In the genomic region with DNA sequence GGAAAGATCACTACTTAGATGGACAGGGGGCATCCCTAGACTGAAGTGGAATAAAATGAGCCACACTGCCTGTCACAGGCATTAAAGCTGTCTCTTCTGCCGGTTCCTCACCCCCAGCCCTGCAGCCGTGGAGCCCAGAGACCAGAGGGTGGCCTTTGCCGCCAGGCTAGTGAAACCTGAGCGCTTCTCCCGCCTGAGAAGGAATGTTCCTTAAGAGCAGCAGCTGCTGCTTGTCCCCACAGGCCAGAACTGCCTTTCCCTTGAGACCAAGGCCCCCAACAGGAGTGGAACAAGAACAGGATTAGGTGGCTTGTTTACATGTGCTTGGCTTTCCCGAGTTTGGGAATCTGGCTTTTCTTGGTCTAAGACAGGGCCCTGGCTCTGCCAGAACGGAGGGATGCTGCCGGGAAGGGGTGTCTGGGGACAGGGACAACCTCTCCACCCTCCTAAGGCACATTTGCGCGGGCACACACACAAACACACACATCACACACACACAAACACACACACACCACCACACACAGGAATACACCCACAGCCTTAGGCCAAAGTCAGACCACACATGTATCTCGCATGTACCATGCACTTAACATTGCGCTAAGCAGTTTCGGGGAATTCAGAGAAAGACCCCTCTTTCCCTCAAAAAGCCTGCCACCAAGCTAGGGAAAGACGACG, we compare ENCODE assay signal across 12 cellular contexts.
DNase-seq lines count a peak whose midpoint lies in the region; ATAC-seq and TF ChIP-seq lines count a peak whose summit lies in the region.
"Had no signal": no experiment of that assay in that cellular context is flagged by ENCODE, and none has a peak within 500 bp of the region (broad histone marks: within the 10 kb centered on the region; RNA-seq: fewer than 3 reads in every experiment).

No MANE protein-coding gene starts in this region.

- H3F3A ChIP-seq in GM23248 (ENCODE audit: insufficient read depth) = no peaks in the 10 kb centered on the region

- H3K27ac Mint-ChIP-seq in glutamatergic neuron (ENCODE audit: unreplicated experiment) = no peak overlapping the region
- H3K27ac Mint-ChIP-seq: activated CD4-positive, alpha-beta T cell treated with anti-CD3 and anti-CD28 coated beads, Interleukin-2, amount 10 ng/mL, durations not matched to agents 7 days and 5 days; CD4-positive, CD25-positive, alpha-beta regulatory T cell had no signal

- H3K4me3 Mint-ChIP-seq in glutamatergic neuron (ENCODE audit: unreplicated experiment) = peak overlapping the region; percentile 53
- H3K4me3 Mint-ChIP-seq: activated CD4-positive, alpha-beta T cell treated with anti-CD3 and anti-CD28 coated beads, Interleukin-2, amount 10 ng/mL, durations not matched to agents 7 days and 5 days had no signal

- no peak for DNase-seq in GM23248
- peak; percentile 76 for DNase-seq in NCI-H524 treated with DMSO at 0.1 percent for 48 hours (lab: John Stamatoyannopoulos, UW)
- DNase-seq in glutamatergic neuron = peak; percentile 43
- peak; percentile 36 for DNase-seq in posterior vena cava (ENCODE audit: low spot score)
- no peak for DNase-seq in stimulated activated CD4-positive, alpha-beta T cell treated with anti-CD3 and anti-CD28 coated beads, Interleukin-1b, Interleukin-23, amount 100 ng/mL, for 48 hours
- DNase-seq in OCI-M2 (lab: John Stamatoyannopoulos, UW; ENCODE audit: unreplicated experiment) = no peak
- no peak for DNase-seq in HuH-7 (ENCODE audit: low spot score)
- DNase-seq: NCI-H2081 treated with DMSO at 0.1 percent for 48 hours had no signal

- peak overlapping the region; percentile 21; the same call in 1 of the 2 replicates for H2AFZ ChIP-seq in GM23248

- no peaks in the 10 kb centered on the region for H4K20me1 ChIP-seq in GM23248 (ENCODE audit: insufficient read depth)

- peaks cover 14% of the 10 kb centered on the region for H3K9me3 Mint-ChIP-seq in glutamatergic neuron (ENCODE audit: unreplicated experiment)
- H3K9me3 Mint-ChIP-seq: activated CD4-positive, alpha-beta T cell treated with anti-CD3 and anti-CD28 coated beads, Interleukin-2, amount 10 ng/mL, durations not matched to agents 7 days and 5 days had no signal

- H3K9ac ChIP-seq in GM23248 = no peak overlapping the region

- H3K4me1 Mint-ChIP-seq in glutamatergic neuron (ENCODE audit: low read depth, unreplicated experiment) = peaks cover 19% of the 10 kb centered on the region

- peaks cover 8% of the 10 kb centered on the region for H3K27me3 Mint-ChIP-seq in glutamatergic neuron (ENCODE audit: unreplicated experiment)

- no peak for ATAC-seq in HG02884 (IDR thresholded peaks at IDR 0.05; ENCODE audit: unreplicated experiment)

- H3K4me1 ChIP-seq in GM23248 (ENCODE audit: insufficient read depth) = no peaks in the 10 kb centered on the region
- H3K4me1 ChIP-seq: SJSA1 had no signal

- in situ Hi-C loops in GM23248 (cut with MboI) = loop anchor here (25.0 kb wide), 1 partner anchor 442 kb away; a partner anchor contains a TSS

- no peaks in the 10 kb centered on the region for H3K36me3 ChIP-seq in GM23248 (ENCODE audit: low read depth)
- H3K36me3 ChIP-seq: SJSA1 had no signal

- H3K79me2 ChIP-seq in GM23248 (ENCODE audit: insufficient read depth) = no peaks in the 10 kb centered on the region

- no peaks in the 10 kb centered on the region for H3K9me2 ChIP-seq in GM23248 (ENCODE audit: insufficient read depth)

- intact Hi-C loops in posterior vena cava (cut with DNase I) = loop anchor here in 1 of 2 donors (10.0 kb wide), 2 partner anchors 239 to 449 kb away; a partner anchor contains a TSS

- no peak overlapping the region for H3K4me2 ChIP-seq in GM23248 (ENCODE audit: unreplicated experiment)

- H3K4me3 ChIP-seq in GM23248 = no peak overlapping the region
- H3K4me3 ChIP-seq: SJSA1 had no signal

- H3K27ac ChIP-seq in GM23248 = no peak overlapping the region
- H3K27ac ChIP-seq: SJSA1 had no signal

- WGBS in GM23248 (ENCODE audit: low coverage in 1 of 2, low lambda C conversion rate in 2 of 2, missing lambda C conversion rate in 2 of 2), 2 experiments = 45 to 49% methylated on average over 15 of the region's 15 CpGs

- no peak for TF ChIP-seq CTCF in glutamatergic neuron (IDR thresholded peaks at IDR 0.05; ENCODE audit: partially characterized antibody, unreplicated experiment)

- no peaks in the 10 kb centered on the region for H3K36me3 Mint-ChIP-seq in glutamatergic neuron (ENCODE audit: unreplicated experiment)
- H3K36me3 Mint-ChIP-seq: CD4-positive, CD25-positive, alpha-beta regulatory T cell had no signal

- H3K9me3 ChIP-seq in GM23248 (ENCODE audit: low read depth) = no peaks in the 10 kb centered on the region
- H3K9me3 ChIP-seq: SJSA1 had no signal

- peaks cover 38% of the 10 kb centered on the region for H3K27me3 ChIP-seq in GM23248 (replicated peaks; ENCODE audit: insufficient read depth)
- H3K27me3 ChIP-seq: SJSA1 had no signal

Comparison
In these comparisons a context has a peak if more than half of its experiments do, and no peak if none do; other contexts are left out.
1. DNase-seq: peak in NCI-H524 treated with DMSO at 0.1 percent for 48 hours (single experiment), glutamatergic neuron (single experiment) and posterior vena cava (single experiment); none in GM23248 (single experiment), stimulated activated CD4-positive, alpha-beta T cell treated with anti-CD3 and anti-CD28 coated beads, Interleukin-1b, Interleukin-23, amount 100 ng/mL, for 48 hours (single experiment), OCI-M2 (single experiment) and HuH-7 (single experiment).